In genomic region chr7:12146813-12147212, GRCh38 we compare ENCODE assay signal across 22 cellular contexts.
DNase-seq lines count a peak whose midpoint lies in the region; ATAC-seq, FAIRE-seq and TF ChIP-seq lines count a peak whose summit lies in the region.
"Had no signal": no experiment of that assay in that cellular context is flagged by ENCODE, and none has a peak within 500 bp of the region (broad histone marks: within the 10 kb centered on the region; RNA-seq: fewer than 3 reads in every experiment).

No MANE protein-coding gene starts in this region.

- no peak overlapping the region for H2AFZ ChIP-seq in K562 (ENCODE audit: low read depth, low read length)

- no peaks in the 10 kb centered on the region for H3K9me3 ChIP-seq in K562 (replicated peaks; ENCODE audit: control insufficient read depth, insufficient read depth, low read depth, low read length)
- H3K9me3 ChIP-seq: MG63, SJCRH30 had no signal

- no peak overlapping the region for H2BK15ac ChIP-seq in mesendoderm (replicated peaks; ENCODE audit: low read depth)

- H3K9me1 ChIP-seq in K562 (ENCODE audit: control insufficient read depth, insufficient read depth, low read length): no peaks in the 10 kb centered on the region

- no peak overlapping the region for H3K56ac ChIP-seq in mesendoderm (ENCODE audit: low read length)

- H3K18ac ChIP-seq in mesendoderm (ENCODE audit: low read length): no peak overlapping the region

- no peak for TF ChIP-seq CTCF in K562 (IDR thresholded peaks at IDR 0.05 in 2 of 3, conservative IDR thresholded peaks at IDR 0.05 in 1 of 3; ENCODE audit: insufficient read depth in 2 of 3, low read depth in 1 of 3, low read length in 3 of 3)

- no peak overlapping the region for H3K27ac ChIP-seq in K562 (ENCODE audit: extremely low read depth, low read depth, low read length)
- H3K27ac ChIP-seq in mesendoderm (ENCODE audit: low read depth, low read length): no peak overlapping the region
- H3K27ac ChIP-seq: HL-60, SJCRH30 had no signal

- intact Hi-C loops in K562 (cut with micrococcal nuclease): no loop called here

- no peaks in the 10 kb centered on the region for H4K20me1 ChIP-seq in K562 (replicated peaks; ENCODE audit: control insufficient read depth, insufficient read depth, low read length)

- H4K5ac ChIP-seq in mesendoderm (ENCODE audit: low read length): no peak overlapping the region

- CTCF ChIA-PET in K562 (lab: Yijun Ruan, JAX; ENCODE audit: low intra/inter-chr PET ratio): no interaction called here

- in situ Hi-C loops in K562 (cut with MboI): no loop called here

- POLR2A ChIA-PET in K562 (lab: Yijun Ruan, JAX): no interaction called here

- no peaks in the 10 kb centered on the region for H3K4me1 ChIP-seq in K562 (replicated peaks in 1 of 2; ENCODE audit: control insufficient read depth in 2 of 2, insufficient read depth in 2 of 2, low read length in 2 of 2)
- no peaks in the 10 kb centered on the region for H3K4me1 ChIP-seq in mesendoderm (ENCODE audit: control insufficient read depth, low read depth, low read length)
- H3K4me1 ChIP-seq: SJCRH30 had no signal

- DNase-seq in H7: peak; percentile 7
- peak; percentile 32 for DNase-seq in NCI-H2227 (lab: John Stamatoyannopoulos, UW; ENCODE audit: unreplicated experiment)
- DNase-seq in K562 (ENCODE audit: extremely low read depth in 1 of 4, low spot score in 3 of 4): no peak
- peak; percentile 50 for DNase-seq in mesendoderm
- no peak for DNase-seq in NCI-H187 (lab: John Stamatoyannopoulos, UW)
- DNase-seq: ACHN, C1 segment of cervical spinal cord, DND-41, HCEC 1CT, IMR-90, Karpas-422, MG63, NCI-H1092, NCI-H1694, NCI-H446 treated with DMSO at 0.1 percent for 48 hours, NCI-H774, PC-3, SJCRH30, T-helper 17 cell had no signal

- H3K4me3 ChIP-seq in H7 (ENCODE audit: insufficient read depth, low read depth, low read length): no peak overlapping the region
- H3K4me3 ChIP-seq in K562: no peak overlapping the region
- H3K4me3 ChIP-seq in mesendoderm (ENCODE audit: low read length): no peak overlapping the region
- H3K4me3 ChIP-seq: MG63, SJCRH30 had no signal

- no peak overlapping the region for H4K8ac ChIP-seq in mesendoderm (ENCODE audit: low read depth, low read length)

- WGBS in K562 (ENCODE audit: insufficient coverage, low coverage, missing lambda C conversion rate): 0% methylated on average over 2 of the region's 2 CpGs
- WGBS in mesendoderm (ENCODE audit: extremely low coverage, insufficient coverage, low lambda C conversion rate): no CpG with 5 or more reads among the region's 2 CpGs

- TF ChIP-seq EP300 in K562 (IDR thresholded peaks at IDR 0.05; ENCODE audit: low read length): no peak

- no peak overlapping the region for H2BK5ac ChIP-seq in mesendoderm (ENCODE audit: low read length)

- H3K79me2 ChIP-seq in K562 (ENCODE audit: control insufficient read depth, insufficient read depth, low read length) (no peaks in the 10 kb centered on the region), mesendoderm (ENCODE audit: control insufficient read depth, insufficient read depth, low read length) (no peaks in the 10 kb centered on the region)

- no peak for TF ChIP-seq RAD21 in K562 (CRISPR knock-in tag; conservative IDR thresholded peaks at IDR 0.05 in 1 of 2, IDR thresholded peaks at IDR 0.05 in 1 of 2)

- ATAC-seq in K562: no peak
- ATAC-seq in GM19035 (IDR thresholded peaks at IDR 0.05; ENCODE audit: unreplicated experiment): no peak
- ATAC-seq in HG03045 (IDR thresholded peaks at IDR 0.05; ENCODE audit: unreplicated experiment): no peak
- ATAC-seq: PC-3, T-helper 17 cell had no signal

- no peak for TF ChIP-seq POLR2A in K562 (conservative IDR thresholded peaks at IDR 0.05)

- H3K9ac ChIP-seq in K562 (ENCODE audit: insufficient read depth in 1 of 2, low read depth in 2 of 2, low read length in 2 of 2): no peak overlapping the region
- no peak overlapping the region for H3K9ac ChIP-seq in mesendoderm (ENCODE audit: low read length)

- no peak overlapping the region for H3K4me2 ChIP-seq in K562 (ENCODE audit: insufficient read depth, low read length)
- no peak overlapping the region for H3K4me2 ChIP-seq in mesendoderm (ENCODE audit: low read length)

- no peak for FAIRE-seq in K562 (lab: Jason Lieb, UNC)

- H3K36me3 ChIP-seq in H7 (replicated peaks; ENCODE audit: control insufficient read depth, insufficient read depth, low read length) (no peaks in the 10 kb centered on the region), K562 (ENCODE audit: control insufficient read depth, insufficient read depth, low read length) (no peaks in the 10 kb centered on the region), mesendoderm (ENCODE audit: control insufficient read depth, insufficient read depth, low read length) (no peaks in the 10 kb centered on the region)
- H3K36me3 ChIP-seq: MG63, SJCRH30 had no signal

- H3K4ac ChIP-seq in mesendoderm (ENCODE audit: low read depth, low read length): no peak overlapping the region

- H3K23ac ChIP-seq in mesendoderm (ENCODE audit: low read length): no peak overlapping the region

- H2AK5ac ChIP-seq in mesendoderm (ENCODE audit: low read length): no peak overlapping the region

- no peaks in the 10 kb centered on the region for H3K79me1 ChIP-seq in mesendoderm (ENCODE audit: low read length)

- H2BK120ac ChIP-seq in mesendoderm (ENCODE audit: low read depth, low read length): no peak overlapping the region

- BruUV-seq in K562 (replicated peaks; lab: Mats Ljungman, UMichigan): no TSS peak

- no peaks in the 10 kb centered on the region for H3K27me3 ChIP-seq in H7 (ENCODE audit: control insufficient read depth, insufficient read depth, low read length)
- H3K27me3 ChIP-seq in K562 (ENCODE audit: control insufficient read depth in 2 of 2, insufficient read depth in 2 of 2, low read length in 2 of 2): no peaks in the 10 kb centered on the region
- no peaks in the 10 kb centered on the region for H3K27me3 ChIP-seq in mesendoderm (ENCODE audit: insufficient read depth, low read length, poor library complexity)

TF ChIP-seq in K562, 482 proteins besides CTCF, POLR2A, EP300 and RAD21:
- TF ChIP-seq RFX1 (IDR thresholded peaks at IDR 0.05) (peak; percentile 64), ZC3H8 (IDR thresholded peaks at IDR 0.05) (no peak), ZNF217 (CRISPR knock-in tag; IDR thresholded peaks at IDR 0.05) (no peak)
TF ChIP-seq in K562: peak in this region for 1.

Comparison
In these comparisons a context has a peak if more than half of its experiments do, and no peak if none do; other contexts are left out.
1. DNase-seq: peak in H7 (single experiment), NCI-H2227 (single experiment) and mesendoderm (single experiment); none in K562 (0 of 4) and NCI-H187 (0 of 2).